Comparison of ENCODE assay signal across 19 cellular contexts in the genomic region with DNA sequence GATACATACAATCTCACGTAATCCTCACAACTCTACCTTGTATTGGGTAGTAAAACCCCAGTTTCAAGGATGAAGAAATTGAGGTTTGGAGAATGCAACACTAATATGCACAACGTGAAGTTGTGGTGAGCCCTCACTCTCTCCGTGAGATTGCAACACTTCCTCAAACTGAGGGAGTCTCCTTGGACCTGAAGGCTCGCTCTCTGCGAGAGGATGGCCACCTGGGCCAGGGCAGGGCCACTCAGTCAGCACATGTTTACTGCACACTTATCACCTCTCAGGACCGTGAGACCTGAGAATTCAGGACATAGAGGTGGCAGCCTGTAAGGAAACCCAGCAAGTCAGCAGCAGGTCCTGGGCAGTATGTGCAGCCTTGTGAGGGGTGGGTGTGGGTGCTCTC. TPM values are rescaled to one million over a fixed set of nuclear protein-coding genes. Genes with fewer than 3 reads are reported as not detected.
A peak's percentile ranks its signal among the peaks of the same experiment; 100 is the strongest.
DNase-seq lines count a peak whose midpoint lies in the region; ATAC-seq, FAIRE-seq and TF ChIP-seq lines count a peak whose summit lies in the region.
"Had no signal": no experiment of that assay in that cellular context is flagged by ENCODE, and none has a peak within 500 bp of the region (broad histone marks: within the 10 kb centered on the region; RNA-seq: fewer than 3 reads in every experiment).

No MANE protein-coding gene starts in this region.

- peak overlapping the region; percentile 33 for H3K4me3 Mint-ChIP-seq in T-helper 17 cell

- no peak for FAIRE-seq in GM12891 (lab: Jason Lieb, UNC)
- FAIRE-seq: HepG2 had no signal

- no peak overlapping the region for H3K27ac ChIP-seq in dorsolateral prefrontal cortex
- H3K27ac ChIP-seq: esophagus muscularis mucosa had no signal

- H3K9me3 ChIP-seq in T-helper 17 cell (ENCODE audit: control insufficient read depth, low read length, poor library complexity, severe bottlenecking): no peaks in the 10 kb centered on the region
- H3K9me3 ChIP-seq: BE2C, esophagus muscularis mucosa had no signal

- ATAC-seq in T-helper 17 cell: peak; percentile 24
- ATAC-seq in GM21825 (IDR thresholded peaks at IDR 0.05; ENCODE audit: unreplicated experiment): no peak
- ATAC-seq in GM19023 (IDR thresholded peaks at IDR 0.05; ENCODE audit: unreplicated experiment): no peak
- ATAC-seq: activated CD4-positive, CD25-positive, alpha-beta regulatory T cell treated with anti-CD3 and anti-CD28 coated beads, Interleukin-2, amount 50 U/mL, for 24 hours; HCT116; HepG2 had no signal

- TF ChIP-seq POLR2A in GM12891 (IDR thresholded peaks at IDR 0.05; ENCODE audit: low read depth, low read length): no peak

- TF ChIP-seq CTCF in dorsolateral prefrontal cortex (IDR thresholded peaks at IDR 0.05 in 54 of 56, conservative IDR thresholded peaks at IDR 0.05 in 2 of 56; ENCODE audit: low read depth in 1 of 56, partially characterized antibody in 56 of 56): no peak

- H3K27me3 Mint-ChIP-seq in T-helper 17 cell: no peaks in the 10 kb centered on the region
- H3K27me3 Mint-ChIP-seq: progenitor cell of endocrine pancreas had no signal

- H3K36me3 Mint-ChIP-seq in T-helper 17 cell (ENCODE audit: low read depth): peaks cover 9% of the 10 kb centered on the region

- peaks cover 56% of the 10 kb centered on the region for H3K4me1 Mint-ChIP-seq in T-helper 17 cell

- no peak overlapping the region for H3K4me3 ChIP-seq in dorsolateral prefrontal cortex
- H3K4me3 ChIP-seq: esophagus muscularis mucosa had no signal

- DNase-seq in AML-193 (lab: John Stamatoyannopoulos, UW): peak; percentile 92 to 95
- DNase-seq in GM12891 (ENCODE audit: insufficient read length, low spot score): no peak
- DNase-seq in T-helper 17 cell: no peak
- peak; percentile 41 for DNase-seq in iris pigment epithelial cell (ENCODE audit: low read depth)
- no peak for DNase-seq in stimulated activated CD4-positive, alpha-beta T cell treated with anti-CD3 and anti-CD28 coated beads, Interleukin-1b, Interleukin-23, amount 100 ng/mL, for 48 hours
- DNase-seq in dorsolateral prefrontal cortex: no peak
- DNase-seq: BE2C, EL, mesendoderm, NCI-H2029 treated with DMSO at 0.1 percent for 48 hours, NCI-H82, SHP77 treated with DMSO at 0.1 percent for 48 hours had no signal

- intact Hi-C loops in dorsolateral prefrontal cortex (cut with DNase I): no loop called here

- H3K27ac Mint-ChIP-seq in T-helper 17 cell: peak overlapping the region; percentile 91

- no peaks in the 10 kb centered on the region for H3K27me3 ChIP-seq in dorsolateral prefrontal cortex
- H3K27me3 ChIP-seq: BE2C, esophagus muscularis mucosa had no signal

TF ChIP-seq in GM12891, 5 proteins besides CTCF, POLR2A, EP300 and RAD21:
- TF ChIP-seq POLR2AphosphoS5 (IDR thresholded peaks at IDR 0.05; ENCODE audit: low read depth, low read length): no peak
- peak; percentile 49; the same call in 1 of the 2 replicates for TF ChIP-seq SPI1 (IDR thresholded peaks at IDR 0.05; ENCODE audit: low read depth, low read length)

RNA-seq across cellular contexts. Expression of a gene that starts 8.7 kb away (rescaled TPM):
- polyA plus RNA-seq in GM12891 (2012; ENCODE audit: low read depth, missing spikeins): 6.1 TPM
- total RNA-seq in T-helper 17 cell: 10 to 100 TPM; 13.3 to 20.0 TPM
- 10 to 100 TPM; 24.9 to 51.7 (median 37.5) TPM for total RNA-seq in dorsolateral prefrontal cortex

RNA-seq across cellular contexts. Expression of a gene that starts 21.0 kb away (rescaled TPM):
- 24.7 TPM for polyA plus RNA-seq in GM12891 (2012; ENCODE audit: low read depth, missing spikeins)
- 10 to 100 TPM; 23.1 to 28.8 TPM for total RNA-seq in T-helper 17 cell
- 10 to 100 TPM; 15.9 to 43.0 (median 23.4) TPM for total RNA-seq in dorsolateral prefrontal cortex

RNA-seq across cellular contexts. Expression of a gene that starts 41.8 kb away (rescaled TPM):
- 31.6 TPM for polyA plus RNA-seq in GM12891 (2012; ENCODE audit: low read depth, missing spikeins)
- total RNA-seq in T-helper 17 cell: 10 to 100 TPM; 35.0 to 41.4 TPM
- 100 to 1,000 TPM in 5 of 120 experiments, 10 to 100 TPM in 115; 27.9 to 117 (median 68.8) TPM for total RNA-seq in dorsolateral prefrontal cortex

Comparison
In these comparisons a context has a peak if more than half of its experiments do, and no peak if none do; other contexts are left out.
1. DNase-seq: peak in AML-193 (2 of 2) and iris pigment epithelial cell (single experiment); none in GM12891 (single experiment), T-helper 17 cell (0 of 3), stimulated activated CD4-positive, alpha-beta T cell treated with anti-CD3 and anti-CD28 coated beads, Interleukin-1b, Interleukin-23, amount 100 ng/mL, for 48 hours (single experiment) and dorsolateral prefrontal cortex (0 of 10).